Comparison of ENCODE assay signal across 19 cellular contexts in the genomic region with DNA sequence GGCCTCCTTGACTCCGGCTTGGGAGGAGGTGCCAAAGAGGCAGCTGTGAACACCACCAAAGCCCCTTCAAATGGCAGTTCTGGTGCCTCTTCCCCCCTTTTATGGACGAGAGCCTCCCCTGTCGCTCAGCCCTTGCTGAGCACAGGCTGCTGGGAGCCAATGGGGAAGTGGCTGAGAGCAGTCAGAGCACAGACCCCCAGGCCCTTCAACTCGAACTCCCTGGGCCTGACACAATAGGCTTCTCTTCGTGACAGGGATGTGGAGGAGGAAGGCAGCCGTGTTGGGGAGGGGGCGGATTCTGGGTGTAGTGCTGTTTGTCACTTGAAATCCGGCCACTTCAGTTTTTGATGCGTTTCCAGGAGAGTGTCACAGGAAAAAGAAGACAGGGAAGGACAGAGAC. TPM values are rescaled to one million over a fixed set of nuclear protein-coding genes. Genes with fewer than 3 reads are reported as not detected.
"Had no signal": no experiment of that assay in that cellular context is flagged by ENCODE, and none has a peak within 500 bp of the region (broad histone marks: within the 10 kb centered on the region; RNA-seq: fewer than 3 reads in every experiment).

A gene (minus strand): TSS at position 73 of the 400 bp plus-strand sequence. CDS start 10,974 bp downstream, outside the sequence.

- H3K36me3 Mint-ChIP-seq: activated CD8-positive, alpha-beta memory T cell treated with anti-CD3 and anti-CD28 coated beads, Interleukin-2, amount 10 ng/mL, durations not matched to agents 7 days and 5 days; T-cell; type B pancreatic cell had no signal

- H3K36me3 ChIP-seq: pancreas, suprapubic skin had no signal

- H3K4me3 Mint-ChIP-seq: activated CD8-positive, alpha-beta memory T cell treated with anti-CD3 and anti-CD28 coated beads, Interleukin-2, amount 10 ng/mL, durations not matched to agents 7 days and 5 days; activated T-cell treated with anti-CD3 and anti-CD28 coated beads, Interleukin-2, amount 50 U/mL, for 24 hours; effector memory CD8-positive, alpha-beta T cell; nephron; stimulated activated naive CD8-positive, alpha-beta T cell treated with anti-CD3 and anti-CD28 coated beads, Interleukin-15, Interleukin-2, amounts not matched to agents 100 ng/mL and 50 ng/mL, for 24 hours; T-cell; type B pancreatic cell had no signal

- H3K4me1 Mint-ChIP-seq: activated CD8-positive, alpha-beta memory T cell treated with anti-CD3 and anti-CD28 coated beads, Interleukin-2, amount 10 ng/mL, durations not matched to agents 7 days and 5 days; nephron; T-cell had no signal

- FAIRE-seq: pancreas had no signal

- H3K4me3 ChIP-seq: pancreas, SK-N-MC, suprapubic skin had no signal

- ATAC-seq: activated CD8-positive, alpha-beta memory T cell treated with anti-CD3 and anti-CD28 coated beads, Interleukin-2, amount 10 ng/mL, durations not matched to agents 7 days and 5 days; effector memory CD8-positive, alpha-beta T cell; foreskin keratinocyte; left lobe of liver; pancreas; sciatic nerve; T-cell had no signal

- H3K9me3 Mint-ChIP-seq: activated T-cell treated with anti-CD3 and anti-CD28 coated beads, Interleukin-2, amount 50 U/mL, for 24 hours; effector memory CD8-positive, alpha-beta T cell; nephron; stimulated activated naive CD8-positive, alpha-beta T cell treated with anti-CD3 and anti-CD28 coated beads, Interleukin-15, Interleukin-2, amounts not matched to agents 100 ng/mL and 50 ng/mL, for 24 hours; T-cell; type B pancreatic cell had no signal

- H3K4me1 ChIP-seq: foreskin keratinocyte, pancreas, suprapubic skin had no signal

- H3K27ac ChIP-seq: foreskin keratinocyte, pancreas, SK-N-MC, suprapubic skin had no signal

- H3K9me3 ChIP-seq: pancreas, suprapubic skin had no signal

- DNase-seq: activated CD4-positive, alpha-beta T cell treated with anti-CD3 and anti-CD28 coated beads, Interleukin-2, amount 50 U/mL, for 48 hours; activated CD8-positive, alpha-beta memory T cell treated with anti-CD3 and anti-CD28 coated beads, Interleukin-2, amount 10 ng/mL, durations not matched to agents 7 days and 5 days; activated naive CD4-positive, alpha-beta T cell treated with anti-CD3 and anti-CD28 coated beads, Interleukin-2, amount 50 U/mL, for 16 hours; activated T-cell treated with anti-CD3 and anti-CD28 coated beads, Interleukin-2, amount 50 U/mL, for 24 hours; central memory CD4-positive, alpha-beta T cell; cortex of kidney; effector memory CD8-positive, alpha-beta T cell; foreskin keratinocyte; pancreas; T-cell; T1000 had no signal

- H3K27me3 ChIP-seq: pancreas had no signal

- H3K27ac Mint-ChIP-seq: activated CD8-positive, alpha-beta memory T cell treated with anti-CD3 and anti-CD28 coated beads, Interleukin-2, amount 10 ng/mL, durations not matched to agents 7 days and 5 days; activated T-cell treated with anti-CD3 and anti-CD28 coated beads, Interleukin-2, amount 50 U/mL, for 24 hours; effector memory CD8-positive, alpha-beta T cell; nephron; stimulated activated naive CD8-positive, alpha-beta T cell treated with anti-CD3 and anti-CD28 coated beads, Interleukin-15, Interleukin-2, amounts not matched to agents 100 ng/mL and 50 ng/mL, for 24 hours; T-cell; type B pancreatic cell had no signal

RNA-seq across cellular contexts. Expression of the gene that starts here (rescaled TPM):
- total RNA-seq: activated CD8-positive, alpha-beta memory T cell treated with anti-CD3 and anti-CD28 coated beads, Interleukin-2, amount 10 ng/mL, durations not matched to agents 7 days and 5 days; foreskin keratinocyte; left lobe of liver; pancreas; sciatic nerve; suprapubic skin; T-cell had no signal
- polyA plus RNA-seq: adipose tissue, foreskin keratinocyte, pancreas had no signal
